11 cellular contexts compared by ENCODE assay signal in the genomic region with DNA sequence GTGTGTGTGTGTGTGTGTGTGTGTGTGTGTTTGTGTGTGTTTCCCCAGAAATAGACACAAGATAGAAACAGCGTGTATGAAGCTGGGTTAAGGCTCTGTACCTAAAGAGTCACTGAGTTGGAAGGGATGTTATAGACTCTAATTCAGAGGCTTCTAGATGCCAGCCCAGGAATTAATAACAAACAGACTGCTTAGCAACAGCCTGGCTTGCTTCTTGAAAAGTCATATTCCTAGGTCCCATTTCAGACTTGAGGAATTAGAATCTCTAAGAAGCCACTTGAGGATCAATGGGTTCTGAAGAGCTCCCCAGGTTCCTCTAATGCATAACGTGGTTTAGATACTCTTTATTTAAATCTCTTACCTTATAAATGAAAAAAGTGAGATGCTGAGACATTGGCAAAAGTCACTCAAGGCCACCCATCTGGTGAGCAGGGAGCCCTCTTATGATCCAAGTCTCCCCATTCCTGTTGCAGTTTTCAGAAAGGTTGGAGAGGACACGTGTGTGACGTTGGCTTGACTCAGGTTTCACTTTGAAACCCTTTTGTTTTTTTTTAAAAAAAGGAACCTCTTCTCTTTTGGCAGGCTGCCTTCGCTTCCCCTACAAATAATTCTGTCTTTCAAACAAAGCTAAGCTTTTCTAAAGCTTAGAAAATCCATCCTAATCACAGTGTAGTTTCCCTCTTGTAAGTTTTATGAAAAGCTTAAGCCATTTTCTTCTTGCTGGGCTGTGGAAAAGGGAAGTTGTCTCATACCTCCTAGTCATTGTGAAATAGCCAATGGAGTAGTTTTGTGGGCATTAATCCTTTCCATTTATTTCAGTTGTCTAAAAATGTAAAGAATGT.
A peak's percentile ranks its signal among the peaks of the same experiment; 100 is the strongest.
DNase-seq lines count a peak whose midpoint lies in the region; ATAC-seq and TF ChIP-seq lines count a peak whose summit lies in the region.
"Had no signal": no experiment of that assay in that cellular context is flagged by ENCODE, and none has a peak within 500 bp of the region (broad histone marks: within the 10 kb centered on the region; RNA-seq: fewer than 3 reads in every experiment).

No MANE protein-coding gene starts in this region.

- H3K9me3 ChIP-seq in neutrophil (no peaks in the 10 kb centered on the region), prostate gland (no peaks in the 10 kb centered on the region)
- H3K9me3 ChIP-seq: transverse colon had no signal

- intact Hi-C loops in prostate gland (cut with DNase I): no loop called here

- no peak for ATAC-seq in HG03521 (IDR thresholded peaks at IDR 0.05; ENCODE audit: unreplicated experiment)
- ATAC-seq: left cardiac atrium had no signal

- H3K4me3 ChIP-seq in neutrophil (ENCODE audit: low read depth in 1 of 2, low read length in 1 of 2): peak overlapping the region; percentile 49 to 50
- no peak overlapping the region for H3K4me3 ChIP-seq in prostate gland
- H3K4me3 ChIP-seq: transverse colon had no signal

- TF ChIP-seq POLR2A in prostate gland (IDR thresholded peaks at IDR 0.05): no peak

- no peak for TF ChIP-seq CTCF in neutrophil (IDR thresholded peaks at IDR 0.05)
- TF ChIP-seq CTCF in prostate gland (IDR thresholded peaks at IDR 0.05): no peak

- H3K36me3 ChIP-seq in neutrophil (no peaks in the 10 kb centered on the region), prostate gland (no peaks in the 10 kb centered on the region)
- H3K36me3 ChIP-seq: transverse colon had no signal

- H3K27ac ChIP-seq in neutrophil: peak overlapping the region; percentile 70
- no peak overlapping the region for H3K27ac ChIP-seq in prostate gland

- DNase-seq in SHP77 treated with DMSO at 0.1 percent for 48 hours (lab: John Stamatoyannopoulos, UW): peak; percentile 11
- DNase-seq in SHP77 (lab: John Stamatoyannopoulos, UW): no peak
- peak; percentile 83 for DNase-seq in NCI-H2107 treated with DMSO at 0.1 percent for 48 hours (lab: John Stamatoyannopoulos, UW; ENCODE audit: unreplicated experiment)
- peak; percentile 12 for DNase-seq in amniotic stem cell (lab: John Stamatoyannopoulos, UW)
- no peak for DNase-seq in prostate gland (ENCODE audit: low spot score)
- DNase-seq in NCI-H146 treated with DMSO at 0.1 percent for 48 hours (lab: John Stamatoyannopoulos, UW; ENCODE audit: unreplicated experiment): no peak
- DNase-seq: endodermal cell, left cardiac atrium, transverse colon had no signal

- peaks cover 17% of the 10 kb centered on the region for H3K27me3 ChIP-seq in neutrophil
- H3K27me3 ChIP-seq in prostate gland (replicated peaks; ENCODE audit: insufficient read depth): no peaks in the 10 kb centered on the region
- H3K27me3 ChIP-seq: transverse colon had no signal

- H3K4me1 ChIP-seq in neutrophil (ENCODE audit: control insufficient read depth in 1 of 2, insufficient read depth in 1 of 2, low read depth in 1 of 2, low read length in 1 of 2) (peaks cover 28 to 33% of the 10 kb centered on the region in 2 experiments), prostate gland (replicated peaks) (peaks cover 4% of the 10 kb centered on the region)

- 34% methylated on average over 5 of the region's 5 CpGs for WGBS in prostate gland

Comparison
In these comparisons a context has a peak if more than half of its experiments do, and no peak if none do; other contexts are left out.
1. DNase-seq: peak in SHP77 treated with DMSO at 0.1 percent for 48 hours (single experiment), NCI-H2107 treated with DMSO at 0.1 percent for 48 hours (single experiment) and amniotic stem cell (single experiment); none in SHP77 (0 of 2), prostate gland (single experiment) and NCI-H146 treated with DMSO at 0.1 percent for 48 hours (single experiment).
2. H3K4me3 ChIP-seq: peak in neutrophil (2 of 2); none in prostate gland (0 of 2).